1 cellular context compared by ENCODE assay signal in the genomic region with DNA sequence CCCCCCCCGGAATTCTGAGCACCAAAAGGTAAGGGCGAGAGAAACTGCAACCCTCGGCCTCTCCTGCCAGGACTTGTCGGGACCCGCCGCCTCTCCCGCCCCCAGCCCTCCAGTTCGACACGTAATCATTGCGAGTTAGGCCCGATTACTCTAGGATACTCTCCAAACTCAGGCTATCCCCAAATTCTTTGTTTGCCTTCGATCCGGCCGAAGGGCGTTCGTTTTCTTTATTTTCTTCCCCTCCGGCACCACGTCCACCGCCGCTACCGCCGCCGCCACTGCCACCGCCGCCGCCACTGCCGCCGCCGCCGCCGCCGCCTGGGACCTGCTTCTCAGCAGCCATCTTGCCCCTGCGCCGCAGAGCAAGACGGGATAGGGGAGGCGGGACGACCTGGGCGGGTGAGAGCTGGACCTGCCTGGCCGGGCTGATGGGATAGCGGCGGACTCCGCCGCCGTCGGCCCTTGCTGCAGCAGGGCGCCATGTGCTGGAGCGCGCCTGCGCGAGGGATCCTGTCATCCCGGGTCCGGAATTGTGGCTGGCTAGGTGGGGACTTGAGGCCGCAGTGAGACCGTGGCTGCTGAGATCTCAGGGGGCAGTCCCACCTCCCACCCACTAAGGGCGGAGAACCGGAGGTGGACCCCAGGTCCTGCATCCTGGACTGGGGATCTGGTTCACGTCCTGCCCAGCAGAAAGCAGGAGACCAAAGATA.
TF ChIP-seq lines count a peak whose summit lies in the region.

SRP68 (minus strand) TSS at position 369 of the 710 bp plus-strand sequence; CDS start at position 343, 26 bp downstream.

TF ChIP-seq in HepG2, 621 proteins besides CTCF, POLR2A, EP300 and RAD21 (continued from another document and continues in another):
- TF ChIP-seq, protein P1, sequence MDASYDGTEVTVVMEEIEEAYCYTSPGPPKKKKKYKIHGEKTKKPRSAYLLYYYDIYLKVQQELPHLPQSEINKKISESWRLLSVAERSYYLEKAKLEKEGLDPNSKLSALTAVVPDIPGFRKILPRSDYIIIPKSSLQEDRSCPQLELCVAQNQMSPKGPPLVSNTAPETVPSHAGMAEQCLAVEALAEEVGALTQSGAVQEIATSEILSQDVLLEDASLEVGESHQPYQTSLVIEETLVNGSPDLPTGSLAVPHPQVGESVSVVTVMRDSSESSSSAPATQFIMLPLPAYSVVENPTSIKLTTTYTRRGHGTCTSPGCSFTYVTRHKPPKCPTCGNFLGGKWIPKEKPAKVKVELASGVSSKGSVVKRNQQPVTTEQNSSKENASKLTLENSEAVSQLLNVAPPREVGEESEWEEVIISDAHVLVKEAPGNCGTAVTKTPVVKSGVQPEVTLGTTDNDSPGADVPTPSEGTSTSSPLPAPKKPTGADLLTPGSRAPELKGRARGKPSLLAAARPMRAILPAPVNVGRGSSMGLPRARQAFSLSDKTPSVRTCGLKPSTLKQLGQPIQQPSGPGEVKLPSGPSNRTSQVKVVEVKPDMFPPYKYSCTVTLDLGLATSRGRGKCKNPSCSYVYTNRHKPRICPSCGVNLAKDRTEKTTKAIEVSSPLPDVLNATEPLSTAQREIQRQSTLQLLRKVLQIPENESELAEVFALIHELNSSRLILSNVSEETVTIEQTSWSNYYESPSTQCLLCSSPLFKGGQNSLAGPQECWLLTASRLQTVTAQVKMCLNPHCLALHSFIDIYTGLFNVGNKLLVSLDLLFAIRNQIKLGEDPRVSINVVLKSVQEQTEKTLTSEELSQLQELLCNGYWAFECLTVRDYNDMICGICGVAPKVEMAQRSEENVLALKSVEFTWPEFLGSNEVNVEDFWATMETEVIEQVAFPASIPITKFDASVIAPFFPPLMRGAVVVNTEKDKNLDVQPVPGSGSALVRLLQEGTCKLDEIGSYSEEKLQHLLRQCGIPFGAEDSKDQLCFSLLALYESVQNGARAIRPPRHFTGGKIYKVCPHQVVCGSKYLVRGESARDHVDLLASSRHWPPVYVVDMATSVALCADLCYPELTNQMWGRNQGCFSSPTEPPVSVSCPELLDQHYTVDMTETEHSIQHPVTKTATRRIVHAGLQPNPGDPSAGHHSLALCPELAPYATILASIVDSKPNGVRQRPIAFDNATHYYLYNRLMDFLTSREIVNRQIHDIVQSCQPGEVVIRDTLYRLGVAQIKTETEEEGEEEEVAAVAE (CRISPR knock-in tag; IDR thresholded peaks at IDR 0.05; ENCODE audit: borderline replicate concordance) = peak; percentile 66; the same call in 1 of the 2 replicates
- TF ChIP-seq SP2 (CRISPR knock-in tag; IDR thresholded peaks at IDR 0.05) (peak; percentile 76), HDAC2 (CRISPR knock-in tag; IDR thresholded peaks at IDR 0.05) (peak; percentile 87; the same call in 1 of the 2 replicates), LCORL (IDR thresholded peaks at IDR 0.05) (no peak), LCORL (CRISPR knock-in tag; IDR thresholded peaks at IDR 0.05) (peak; percentile 61; the same call in 1 of the 2 replicates), SOX6 (IDR thresholded peaks at IDR 0.05) (no peak), SOX6 (CRISPR knock-in tag; IDR thresholded peaks at IDR 0.05) (peak; percentile 70), ZNF678 (CRISPR knock-in tag; IDR thresholded peaks at IDR 0.05) (peak; percentile 86), SKIL (CRISPR knock-in tag; IDR thresholded peaks at IDR 0.05; ENCODE audit: borderline replicate concordance) (no peak; the same call in none of the 2 replicates), CBX1 (IDR thresholded peaks at IDR 0.05; ENCODE audit: low read depth) (peak; percentile 96), ZNF274 (CRISPR knock-in tag; IDR thresholded peaks at IDR 0.05) (peak; percentile 77), TEAD3 (CRISPR knock-in tag; optimal IDR thresholded peaks at IDR 0.05; ENCODE audit: borderline replicate concordance) (no peak), SOX13 (IDR thresholded peaks at IDR 0.05) (no peak; the same call in 1 of the 2 replicates), SOX13 (CRISPR knock-in tag; conservative IDR thresholded peaks at IDR 0.05 in 1 of 2, IDR thresholded peaks at IDR 0.05 in 1 of 2) (peak in 1 of 2 experiments; percentile 64; a peak in 2 of 4 replicates), HHEX (CRISPR knock-in tag; IDR thresholded peaks at IDR 0.05) (no peak), SRY (CRISPR knock-in tag; IDR thresholded peaks at IDR 0.05) (peak; percentile 92), KAT7 (CRISPR knock-in tag; IDR thresholded peaks at IDR 0.05; ENCODE audit: borderline replicate concordance) (peak; percentile 99; the same call in 1 of the 2 replicates), RFXAP (CRISPR knock-in tag; IDR thresholded peaks at IDR 0.05; ENCODE audit: borderline replicate concordance) (peak; percentile 81; the same call in 1 of the 2 replicates), PCBP1 (IDR thresholded peaks at IDR 0.05; ENCODE audit: borderline replicate concordance, low read depth, low read length) (no peak), HINFP (CRISPR knock-in tag; IDR thresholded peaks at IDR 0.05; ENCODE audit: low read depth) (peak; percentile 97), SIX4 (CRISPR knock-in tag; IDR thresholded peaks at IDR 0.05) (peak; percentile 68; the same call in 1 of the 2 replicates)
- TF ChIP-seq, protein P2, sequence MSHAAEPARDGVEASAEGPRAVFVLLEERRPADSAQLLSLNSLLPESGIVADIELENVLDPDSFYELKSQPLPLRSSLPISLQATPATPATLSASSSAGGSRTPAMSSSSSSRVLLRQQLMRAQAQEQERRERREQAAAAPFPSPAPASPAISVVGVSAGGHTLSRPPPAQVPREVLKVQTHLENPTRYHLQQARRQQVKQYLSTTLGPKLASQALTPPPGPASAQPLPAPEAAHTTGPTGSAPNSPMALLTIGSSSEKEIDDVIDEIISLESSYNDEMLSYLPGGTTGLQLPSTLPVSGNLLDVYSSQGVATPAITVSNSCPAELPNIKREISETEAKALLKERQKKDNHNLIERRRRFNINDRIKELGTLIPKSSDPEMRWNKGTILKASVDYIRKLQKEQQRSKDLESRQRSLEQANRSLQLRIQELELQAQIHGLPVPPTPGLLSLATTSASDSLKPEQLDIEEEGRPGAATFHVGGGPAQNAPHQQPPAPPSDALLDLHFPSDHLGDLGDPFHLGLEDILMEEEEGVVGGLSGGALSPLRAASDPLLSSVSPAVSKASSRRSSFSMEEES (CRISPR knock-in tag; IDR thresholded peaks at IDR 0.05) = peak; percentile 61; the same call in 1 of the 2 replicates
- TF ChIP-seq, protein P3, sequence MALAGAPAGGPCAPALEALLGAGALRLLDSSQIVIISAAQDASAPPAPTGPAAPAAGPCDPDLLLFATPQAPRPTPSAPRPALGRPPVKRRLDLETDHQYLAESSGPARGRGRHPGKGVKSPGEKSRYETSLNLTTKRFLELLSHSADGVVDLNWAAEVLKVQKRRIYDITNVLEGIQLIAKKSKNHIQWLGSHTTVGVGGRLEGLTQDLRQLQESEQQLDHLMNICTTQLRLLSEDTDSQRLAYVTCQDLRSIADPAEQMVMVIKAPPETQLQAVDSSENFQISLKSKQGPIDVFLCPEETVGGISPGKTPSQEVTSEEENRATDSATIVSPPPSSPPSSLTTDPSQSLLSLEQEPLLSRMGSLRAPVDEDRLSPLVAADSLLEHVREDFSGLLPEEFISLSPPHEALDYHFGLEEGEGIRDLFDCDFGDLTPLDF (CRISPR knock-in tag; IDR thresholded peaks at IDR 0.05) = 0 out of 2 replicates have a peak, but pooled peaks have one; percentile 69
- TF ChIP-seq, protein P4, sequence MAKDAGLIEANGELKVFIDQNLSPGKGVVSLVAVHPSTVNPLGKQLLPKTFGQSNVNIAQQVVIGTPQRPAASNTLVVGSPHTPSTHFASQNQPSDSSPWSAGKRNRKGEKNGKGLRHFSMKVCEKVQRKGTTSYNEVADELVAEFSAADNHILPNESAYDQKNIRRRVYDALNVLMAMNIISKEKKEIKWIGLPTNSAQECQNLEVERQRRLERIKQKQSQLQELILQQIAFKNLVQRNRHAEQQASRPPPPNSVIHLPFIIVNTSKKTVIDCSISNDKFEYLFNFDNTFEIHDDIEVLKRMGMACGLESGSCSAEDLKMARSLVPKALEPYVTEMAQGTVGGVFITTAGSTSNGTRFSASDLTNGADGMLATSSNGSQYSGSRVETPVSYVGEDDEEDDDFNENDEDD (CRISPR knock-in tag; IDR thresholded peaks at IDR 0.05; ENCODE audit: borderline replicate concordance) = peak; percentile 95
- TF ChIP-seq, protein P5, sequence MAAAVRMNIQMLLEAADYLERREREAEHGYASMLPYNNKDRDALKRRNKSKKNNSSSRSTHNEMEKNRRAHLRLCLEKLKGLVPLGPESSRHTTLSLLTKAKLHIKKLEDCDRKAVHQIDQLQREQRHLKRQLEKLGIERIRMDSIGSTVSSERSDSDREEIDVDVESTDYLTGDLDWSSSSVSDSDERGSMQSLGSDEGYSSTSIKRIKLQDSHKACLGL (CRISPR knock-in tag; IDR thresholded peaks at IDR 0.05) = peak; percentile 95
- TF ChIP-seq, protein P6, sequence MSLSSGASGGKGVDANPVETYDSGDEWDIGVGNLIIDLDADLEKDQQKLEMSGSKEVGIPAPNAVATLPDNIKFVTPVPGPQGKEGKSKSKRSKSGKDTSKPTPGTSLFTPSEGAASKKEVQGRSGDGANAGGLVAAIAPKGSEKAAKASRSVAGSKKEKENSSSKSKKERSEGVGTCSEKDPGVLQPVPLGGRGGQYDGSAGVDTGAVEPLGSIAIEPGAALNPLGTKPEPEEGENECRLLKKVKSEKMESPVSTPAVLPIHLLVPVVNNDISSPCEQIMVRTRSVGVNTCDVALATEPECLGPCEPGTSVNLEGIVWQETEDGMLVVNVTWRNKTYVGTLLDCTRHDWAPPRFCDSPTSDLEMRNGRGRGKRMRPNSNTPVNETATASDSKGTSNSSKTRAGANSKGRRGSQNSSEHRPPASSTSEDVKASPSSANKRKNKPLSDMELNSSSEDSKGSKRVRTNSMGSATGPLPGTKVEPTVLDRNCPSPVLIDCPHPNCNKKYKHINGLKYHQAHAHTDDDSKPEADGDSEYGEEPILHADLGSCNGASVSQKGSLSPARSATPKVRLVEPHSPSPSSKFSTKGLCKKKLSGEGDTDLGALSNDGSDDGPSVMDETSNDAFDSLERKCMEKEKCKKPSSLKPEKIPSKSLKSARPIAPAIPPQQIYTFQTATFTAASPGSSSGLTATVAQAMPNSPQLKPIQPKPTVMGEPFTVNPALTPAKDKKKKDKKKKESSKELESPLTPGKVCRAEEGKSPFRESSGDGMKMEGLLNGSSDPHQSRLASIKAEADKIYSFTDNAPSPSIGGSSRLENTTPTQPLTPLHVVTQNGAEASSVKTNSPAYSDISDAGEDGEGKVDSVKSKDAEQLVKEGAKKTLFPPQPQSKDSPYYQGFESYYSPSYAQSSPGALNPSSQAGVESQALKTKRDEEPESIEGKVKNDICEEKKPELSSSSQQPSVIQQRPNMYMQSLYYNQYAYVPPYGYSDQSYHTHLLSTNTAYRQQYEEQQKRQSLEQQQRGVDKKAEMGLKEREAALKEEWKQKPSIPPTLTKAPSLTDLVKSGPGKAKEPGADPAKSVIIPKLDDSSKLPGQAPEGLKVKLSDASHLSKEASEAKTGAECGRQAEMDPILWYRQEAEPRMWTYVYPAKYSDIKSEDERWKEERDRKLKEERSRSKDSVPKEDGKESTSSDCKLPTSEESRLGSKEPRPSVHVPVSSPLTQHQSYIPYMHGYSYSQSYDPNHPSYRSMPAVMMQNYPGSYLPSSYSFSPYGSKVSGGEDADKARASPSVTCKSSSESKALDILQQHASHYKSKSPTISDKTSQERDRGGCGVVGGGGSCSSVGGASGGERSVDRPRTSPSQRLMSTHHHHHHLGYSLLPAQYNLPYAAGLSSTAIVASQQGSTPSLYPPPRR (CRISPR knock-in tag; IDR thresholded peaks at IDR 0.05; ENCODE audit: borderline replicate concordance) = peak; percentile 72; the same call in 1 of the 2 replicates
- TF ChIP-seq, protein P7, sequence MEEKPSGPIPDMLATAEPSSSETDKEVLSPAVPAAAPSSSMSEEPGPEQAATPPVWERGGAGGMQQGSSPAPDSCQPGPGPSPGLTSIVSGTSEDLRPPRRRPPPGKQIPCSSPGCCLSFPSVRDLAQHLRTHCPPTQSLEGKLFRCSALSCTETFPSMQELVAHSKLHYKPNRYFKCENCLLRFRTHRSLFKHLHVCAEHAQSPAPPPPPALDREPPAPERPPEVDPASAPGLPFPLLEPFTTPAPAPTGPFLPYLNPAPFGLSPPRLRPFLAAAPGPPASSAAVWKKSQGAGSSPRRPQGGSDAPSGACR (CRISPR knock-in tag; IDR thresholded peaks at IDR 0.05) = peak; percentile 45; the same call in 1 of the 2 replicates
- TF ChIP-seq, protein P8, sequence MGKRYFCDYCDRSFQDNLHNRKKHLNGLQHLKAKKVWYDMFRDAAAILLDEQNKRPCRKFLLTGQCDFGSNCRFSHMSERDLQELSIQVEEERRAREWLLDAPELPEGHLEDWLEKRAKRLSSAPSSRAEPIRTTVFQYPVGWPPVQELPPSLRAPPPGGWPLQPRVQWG (CRISPR knock-in tag; IDR thresholded peaks at IDR 0.05; ENCODE audit: borderline replicate concordance, low read depth) = no peak
